ENCODE assay signal across 19 cellular contexts in the genomic region with DNA sequence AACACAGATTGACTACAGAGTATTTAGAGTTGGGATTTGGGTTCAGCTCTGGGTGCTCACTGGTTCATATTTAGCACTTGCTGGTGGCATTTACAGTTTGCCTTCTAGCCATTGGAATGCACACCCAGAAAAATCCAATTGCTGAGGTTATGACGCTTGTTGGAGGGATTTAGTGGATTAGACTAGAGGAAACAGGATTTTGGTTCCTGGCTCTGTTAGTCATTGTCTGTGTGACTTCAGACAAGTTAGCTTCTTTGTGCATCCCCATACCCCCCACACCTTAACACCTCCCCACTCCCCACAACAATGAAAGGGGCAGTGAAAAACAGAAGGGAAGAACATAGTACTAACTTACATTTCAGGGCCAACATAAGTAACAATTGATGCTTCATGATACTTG. TPM values are rescaled to one million over a fixed set of nuclear protein-coding genes. Genes with fewer than 3 reads are reported as not detected.
DNase-seq lines count a peak whose midpoint lies in the region; TF ChIP-seq lines count a peak whose summit lies in the region.
"Had no signal": no experiment of that assay in that cellular context is flagged by ENCODE, and none has a peak within 500 bp of the region (broad histone marks: within the 10 kb centered on the region; RNA-seq: fewer than 3 reads in every experiment).

No MANE protein-coding gene starts in this region.

- no peak overlapping the region for H3K4me3 Mint-ChIP-seq in neural progenitor cell
- H3K4me3 Mint-ChIP-seq: CD4-positive, alpha-beta memory T cell; GM23338; HFFc6 had no signal

- H3K4me1 ChIP-seq in SJCRH30 (peaks cover 12% of the 10 kb centered on the region), neural progenitor cell (no peaks in the 10 kb centered on the region), smooth muscle cell (ENCODE audit: low read depth) (peaks cover 11% of the 10 kb centered on the region)

- H3K9ac ChIP-seq in neural progenitor cell: no peak overlapping the region
- H3K9ac ChIP-seq in smooth muscle cell (ENCODE audit: low read depth): no peak overlapping the region

- H3K4me2 ChIP-seq in neural progenitor cell (no peak overlapping the region), smooth muscle cell (peak overlapping the region; percentile 3)
- H3K4me2 ChIP-seq: GM23338 had no signal

- H3K79me2 ChIP-seq in neural progenitor cell (ENCODE audit: low read depth) (no peaks in the 10 kb centered on the region), smooth muscle cell (ENCODE audit: low read depth) (no peaks in the 10 kb centered on the region)

- WGBS in smooth muscle cell (ENCODE audit: low lambda C conversion rate): 4% methylated on average over 1 of the region's 1 CpG

- H3K36me3 ChIP-seq in SJCRH30 (no peaks in the 10 kb centered on the region), neural progenitor cell (no peaks in the 10 kb centered on the region), smooth muscle cell (ENCODE audit: low read depth) (no peaks in the 10 kb centered on the region)
- H3K36me3 ChIP-seq: HAP-1 had no signal

- H3K27me3 ChIP-seq in SJCRH30 (no peaks in the 10 kb centered on the region), neural progenitor cell (no peaks in the 10 kb centered on the region), smooth muscle cell (ENCODE audit: low read depth) (no peaks in the 10 kb centered on the region)

- no peaks in the 10 kb centered on the region for H3K4me1 Mint-ChIP-seq in neural progenitor cell
- H3K4me1 Mint-ChIP-seq: CD4-positive, alpha-beta memory T cell; GM23338 had no signal

- no peaks in the 10 kb centered on the region for H3K27me3 Mint-ChIP-seq in neural progenitor cell (ENCODE audit: insufficient read depth, low read depth)

- no peak overlapping the region for H3K27ac Mint-ChIP-seq in neural progenitor cell
- H3K27ac Mint-ChIP-seq: CD4-positive, alpha-beta memory T cell; GM23338; HFFc6 had no signal

- H3K9me3 ChIP-seq in SJCRH30 (replicated peaks) (no peaks in the 10 kb centered on the region), neural progenitor cell (ENCODE audit: low read depth) (no peaks in the 10 kb centered on the region), smooth muscle cell (replicated peaks; ENCODE audit: low read depth) (no peaks in the 10 kb centered on the region)
- H3K9me3 ChIP-seq: HAP-1 had no signal

- H3F3A ChIP-seq in neural progenitor cell (ENCODE audit: low read depth): no peaks in the 10 kb centered on the region
- no peaks in the 10 kb centered on the region for H3F3A ChIP-seq in smooth muscle cell (ENCODE audit: low read depth)

- H3K9me3 Mint-ChIP-seq in neural progenitor cell: no peaks in the 10 kb centered on the region
- H3K9me3 Mint-ChIP-seq: HFFc6 had no signal

- no peak overlapping the region for H3K4me3 ChIP-seq in SJCRH30
- no peak overlapping the region for H3K4me3 ChIP-seq in neural progenitor cell
- no peak overlapping the region for H3K4me3 ChIP-seq in smooth muscle cell
- H3K4me3 ChIP-seq: GM23338, HAP-1 had no signal

- H3K36me3 Mint-ChIP-seq in neural progenitor cell: no peaks in the 10 kb centered on the region
- H3K36me3 Mint-ChIP-seq: CD4-positive, alpha-beta memory T cell had no signal

- H2AFZ ChIP-seq in neural progenitor cell (replicated peaks) (no peak overlapping the region), smooth muscle cell (ENCODE audit: low read depth) (no peak overlapping the region)
- H2AFZ ChIP-seq: GM23338 had no signal

- peak; percentile 35 to 74 for DNase-seq in SJCRH30
- DNase-seq in neural progenitor cell (ENCODE audit: low spot score): peak; percentile 51
- no peak for DNase-seq in smooth muscle cell (lab: John Stamatoyannopoulos, UW; ENCODE audit: unreplicated experiment)
- no peak for DNase-seq in cerebellar nuclear complex (lab: John Stamatoyannopoulos, UW)
- no peak for DNase-seq in NCI-H2227 treated with DMSO at 0.1 percent for 48 hours (lab: John Stamatoyannopoulos, UW)
- no peak for DNase-seq in H4 (ENCODE audit: low spot score)
- DNase-seq: C1 segment of cervical spinal cord; Calu3; CD4-positive, alpha-beta memory T cell; COR-L47; DMS53; DMS79 treated with DMSO at 0.1 percent for 48 hours; GF-D8; HFFc6 had no signal

- TF ChIP-seq CTCF in neural progenitor cell (IDR thresholded peaks at IDR 0.05) (no peak), smooth muscle cell (IDR thresholded peaks at IDR 0.05; ENCODE audit: borderline replicate concordance, insufficient read depth, poor library complexity, severe bottlenecking) (no peak)

- no peaks in the 10 kb centered on the region for H4K20me1 ChIP-seq in neural progenitor cell (ENCODE audit: low read depth)
- H4K20me1 ChIP-seq in smooth muscle cell (ENCODE audit: low read depth): no peaks in the 10 kb centered on the region

- no peak overlapping the region for H3K27ac ChIP-seq in SJCRH30
- H3K27ac ChIP-seq in neural progenitor cell: no peak overlapping the region
- no peak overlapping the region for H3K27ac ChIP-seq in smooth muscle cell (ENCODE audit: low read depth)

RNA-seq across cellular contexts. Expression of a gene that starts 35.6 kb away (rescaled TPM):
- 41.3 and 46.2 TPM in 2 replicates for total RNA-seq in SJCRH30 (2014; rRNA removed; shearing (Covaris generic))
- total RNA-seq in neural progenitor cell (ENCODE audit: low replicate concordance) (34.9 and 59.5 TPM in 2 replicates), smooth muscle cell (15.6 and 25.6 TPM in 2 replicates)
- polyA plus RNA-seq in smooth muscle cell: 28.5 and 29.1 TPM in 2 replicates
- total RNA-seq in H4 (2014; rRNA removed; shearing (Covaris generic)): 48.2 and 62.1 TPM in 2 replicates

RNA-seq across cellular contexts. Expression of a gene that starts 57.3 kb away (rescaled TPM):
- not detected in 2 replicates for total RNA-seq in SJCRH30 (2014; rRNA removed; shearing (Covaris generic))
- total RNA-seq in neural progenitor cell (ENCODE audit: low replicate concordance): not detected in 2 replicates
- total RNA-seq in smooth muscle cell: 1.2 and 3.5 TPM in 2 replicates
- polyA plus RNA-seq in smooth muscle cell: 4.3 and 15.0 TPM in 2 replicates
- total RNA-seq in H4 (2014; rRNA removed; shearing (Covaris generic)): 0.35 and 0.51 TPM in 2 replicates
- total RNA-seq: A172; Calu3; CD4-positive, alpha-beta memory T cell; G401; GM23338; HFFc6 had no signal
- polyA plus RNA-seq: BJ; CD4-positive, alpha-beta memory T cell; GM23338 had no signal

Comparison
In these comparisons a context has a peak if more than half of its experiments do, and no peak if none do; other contexts are left out.
1. DNase-seq: peak in SJCRH30 (2 of 2) and neural progenitor cell (single experiment); none in smooth muscle cell (single experiment), cerebellar nuclear complex (0 of 2), NCI-H2227 treated with DMSO at 0.1 percent for 48 hours (single experiment) and H4 (single experiment).